5 cellular contexts compared by ENCODE assay signal in the genomic region with DNA sequence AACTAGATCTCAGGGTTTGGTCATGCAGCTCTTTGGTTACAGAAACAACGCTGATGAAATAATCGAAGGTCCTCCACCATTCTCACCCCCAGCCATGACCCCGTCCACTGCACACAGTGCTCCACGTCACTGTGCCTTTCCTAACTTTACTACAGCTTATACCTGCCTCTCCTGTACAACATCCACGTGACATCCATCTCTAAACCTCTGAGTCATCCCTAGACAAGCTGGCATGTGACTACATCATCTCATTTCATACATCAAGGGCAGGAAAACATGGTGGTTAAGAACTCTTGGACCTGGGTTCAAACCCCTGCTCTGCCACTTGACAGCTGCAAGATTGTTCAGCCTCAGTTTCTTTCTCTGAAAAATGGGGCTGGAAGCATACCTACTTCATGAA.
DNase-seq lines count a peak whose midpoint lies in the region; ATAC-seq and TF ChIP-seq lines count a peak whose summit lies in the region.
"Not testable (repeated sequence)": the region's sequence is repeated elsewhere in the genome, so short reads cannot be mapped to it uniquely, and the experiment has no call there.

No MANE protein-coding gene starts in this region.

- H3K27ac Mint-ChIP-seq in activated CD4-positive, alpha-beta T cell treated with anti-CD3 and anti-CD28 coated beads for 36 hours: not testable (repeated sequence)

- H3K9me3 Mint-ChIP-seq in activated CD4-positive, alpha-beta T cell treated with anti-CD3 and anti-CD28 coated beads for 36 hours (ENCODE audit: low read depth): not testable (repeated sequence)

- not testable (repeated sequence) for DNase-seq in activated CD4-positive, alpha-beta T cell treated with anti-CD3 and anti-CD28 coated beads for 36 hours; foreskin keratinocyte; mucosa of descending colon; sciatic nerve (ENCODE audit: low spot score)

- POLR2A ChIA-PET in activated CD4-positive, alpha-beta T cell treated with anti-CD3 and anti-CD28 coated beads for 36 hours (lab: Charles Lee): not testable (repeated sequence)

- H3K36me3 Mint-ChIP-seq in activated CD4-positive, alpha-beta T cell treated with anti-CD3 and anti-CD28 coated beads for 36 hours (ENCODE audit: low read depth): not testable (repeated sequence)

- H3K27me3 ChIP-seq in foreskin keratinocyte: not testable (repeated sequence)

- H3K4me3 ChIP-seq in mucosa of descending colon: not testable (repeated sequence)

- H3K27me3 Mint-ChIP-seq in activated CD4-positive, alpha-beta T cell treated with anti-CD3 and anti-CD28 coated beads for 36 hours: not testable (repeated sequence)

- H3K36me3 ChIP-seq in mucosa of descending colon (ENCODE audit: low read depth): not testable (repeated sequence)

- ATAC-seq in activated CD4-positive, alpha-beta T cell treated with anti-CD3 and anti-CD28 coated beads for 36 hours: peak; percentile 53
- ATAC-seq in esophagus mucosa: peak; percentile 73
- ATAC-seq in foreskin keratinocyte: peak; percentile 11
- peak; percentile 12 for ATAC-seq in mucosa of descending colon
- peak; percentile 34 for ATAC-seq in sciatic nerve

- H3K4me3 Mint-ChIP-seq in activated CD4-positive, alpha-beta T cell treated with anti-CD3 and anti-CD28 coated beads for 36 hours: not testable (repeated sequence)

- not testable (repeated sequence) for H3K4me1 ChIP-seq in foreskin keratinocyte; mucosa of descending colon (ENCODE audit: low read depth)

- CTCF ChIA-PET in activated CD4-positive, alpha-beta T cell treated with anti-CD3 and anti-CD28 coated beads for 36 hours (lab: Charles Lee): not testable (repeated sequence)

- not testable (repeated sequence) for H3K4me1 Mint-ChIP-seq in activated CD4-positive, alpha-beta T cell treated with anti-CD3 and anti-CD28 coated beads for 36 hours

- H3K27ac ChIP-seq in foreskin keratinocyte: not testable (repeated sequence)

- not testable (repeated sequence) for TF ChIP-seq CTCF in foreskin keratinocyte (conservative IDR thresholded peaks at IDR 0.05); mucosa of descending colon (IDR thresholded peaks at IDR 0.05)

- intact Hi-C loops in activated CD4-positive, alpha-beta T cell treated with anti-CD3 and anti-CD28 coated beads for 36 hours (cut with DNase I, micrococcal nuclease); mucosa of descending colon (cut with DNase I, micrococcal nuclease); sciatic nerve (cut with DNase I): not testable (repeated sequence)

- not testable (repeated sequence) for H3K9me3 ChIP-seq in mucosa of descending colon

Comparison
In these comparisons a context has a peak if more than half of its experiments do, and no peak if none do; other contexts are left out.
1. ATAC-seq: peak in every context shown above with its lines; median percentile 73 in esophagus mucosa; 53 in activated CD4-positive, alpha-beta T cell treated with anti-CD3 and anti-CD28 coated beads for 36 hours; 34 in sciatic nerve; 12 in mucosa of descending colon; 11 in foreskin keratinocyte.